ENCODE assay signal across 13 cellular contexts in the genomic region with DNA sequence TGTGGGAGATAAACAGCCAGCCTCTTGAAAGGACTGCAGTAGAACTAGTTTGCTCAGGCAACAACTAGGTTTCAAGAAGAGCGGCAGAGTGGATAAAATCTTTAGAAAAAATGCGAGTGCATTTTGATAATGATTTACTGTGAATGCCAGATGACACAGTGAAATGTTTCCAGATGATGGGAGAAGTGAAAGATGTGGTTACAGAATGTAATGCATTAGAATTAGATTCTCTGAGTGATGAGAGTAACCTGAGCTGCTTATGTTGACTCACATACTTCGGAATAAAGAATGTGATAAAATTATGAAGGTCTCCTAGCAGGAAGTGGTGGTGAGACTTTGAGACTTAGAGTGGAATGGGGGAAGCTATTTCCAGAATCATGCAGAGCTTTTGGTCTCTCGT.
A peak's percentile ranks its signal among the peaks of the same experiment; 100 is the strongest.
DNase-seq lines count a peak whose midpoint lies in the region; ATAC-seq and TF ChIP-seq lines count a peak whose summit lies in the region.
"Had no signal": no experiment of that assay in that cellular context is flagged by ENCODE, and none has a peak within 500 bp of the region (broad histone marks: within the 10 kb centered on the region; RNA-seq: fewer than 3 reads in every experiment).

No MANE protein-coding gene starts in this region.

- ATAC-seq in GM19395 (IDR thresholded peaks at IDR 0.05; ENCODE audit: unreplicated experiment) = peak; percentile 50
- ATAC-seq: stimulated activated memory B cell treated with anti-CD40 and anti-IgM and Interleukin-4, amounts not matched to agents 10 μg/mL and 1 μg/mL and 100 μg/mL, for 72 hours had no signal

- TF ChIP-seq CTCF in cardiac fibroblast (IDR thresholded peaks at IDR 0.05; ENCODE audit: low read depth, low read length) = no peak
- no peak for TF ChIP-seq CTCF in testis (IDR thresholded peaks at IDR 0.05)

- H3K4me3 ChIP-seq in cardiac fibroblast (replicated peaks in 1 of 2; ENCODE audit: low read depth in 2 of 2, low read length in 2 of 2) (no peak overlapping the region), skeletal muscle cell (ENCODE audit: low read depth, low read length) (no peak overlapping the region), testis (no peak overlapping the region)
- H3K4me3 ChIP-seq: spleen had no signal

- intact Hi-C loops in testis (cut with DNase I; ENCODE audit: low total_unique reads) = no loop called here

- H3K27me3 ChIP-seq in testis = no peaks in the 10 kb centered on the region
- H3K27me3 ChIP-seq: spleen had no signal

- no peak for TF ChIP-seq POLR2A in testis (IDR thresholded peaks at IDR 0.05)

- H3K4me1 ChIP-seq in testis = no peaks in the 10 kb centered on the region
- H3K4me1 ChIP-seq: spleen had no signal

- no peaks in the 10 kb centered on the region for H3K36me3 ChIP-seq in testis (ENCODE audit: low read depth, missing control alignments)
- H3K36me3 ChIP-seq: spleen had no signal

- no peak overlapping the region for H3K27ac ChIP-seq in testis
- H3K27ac ChIP-seq: spleen had no signal

- no peaks in the 10 kb centered on the region for H3K9me3 ChIP-seq in testis

- DNase-seq in LHCN-M2 (ENCODE audit: low read depth) (peak; percentile 88), cardiac fibroblast (ENCODE audit: low read depth in 2 of 2) (peak; percentile 15 to 40), skeletal muscle cell (ENCODE audit: low read depth) (peak; percentile 32), nucleus accumbens (lab: John Stamatoyannopoulos, UW) (no peak), testis (no peak), COLO829 (ENCODE audit: low spot score) (no peak), Kasumi-1 (lab: John Stamatoyannopoulos, UW) (no peak)
- DNase-seq: activated naive CD4-positive, alpha-beta T cell treated with anti-CD3 and anti-CD28 coated beads for 36 hours; GF-D8; RPMI8226; spleen had no signal

- WGBS in testis, 2 donors = 67 to 78% methylated on average over 4 of the region's 4 CpGs

Comparison
In these comparisons a context has a peak if more than half of its experiments do, and no peak if none do; other contexts are left out.
1. DNase-seq: peak in LHCN-M2 (single experiment), cardiac fibroblast (2 of 2) and skeletal muscle cell (single experiment); none in nucleus accumbens (0 of 56), testis (single experiment), COLO829 (single experiment) and Kasumi-1 (0 of 2).